Comparison of ENCODE assay signal across 20 cellular contexts in the genomic region with DNA sequence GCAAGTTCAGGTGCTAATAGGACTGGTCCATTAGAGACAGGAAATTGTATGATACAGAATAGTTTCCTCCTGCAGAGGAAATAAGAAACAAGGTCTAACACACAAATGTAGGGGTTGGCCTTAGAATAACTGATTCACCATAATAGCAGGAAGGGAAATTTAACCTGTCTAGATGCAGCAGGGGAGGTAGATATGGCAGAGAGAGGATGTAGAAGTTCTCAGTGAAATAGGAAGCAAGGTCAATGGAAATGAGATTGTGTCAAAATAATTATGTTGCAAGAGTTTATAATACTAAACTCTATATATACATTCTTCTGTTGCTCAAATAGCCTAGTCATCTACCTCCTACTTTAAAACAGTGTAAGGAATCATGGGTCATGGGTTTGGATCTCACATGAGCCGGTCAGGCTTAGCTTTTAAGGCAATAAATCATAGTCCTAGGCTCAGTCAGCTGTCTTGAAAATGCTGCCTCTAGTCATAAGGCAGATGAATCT. TPM values are rescaled to one million over a fixed set of nuclear protein-coding genes. Genes with fewer than 3 reads are reported as not detected.
DNase-seq lines count a peak whose midpoint lies in the region; ATAC-seq and TF ChIP-seq lines count a peak whose summit lies in the region.
"Had no signal": no experiment of that assay in that cellular context is flagged by ENCODE, and none has a peak within 500 bp of the region (broad histone marks: within the 10 kb centered on the region; RNA-seq: fewer than 3 reads in every experiment).

No MANE protein-coding gene starts in this region.

- no peak overlapping the region for H3K4me3 Mint-ChIP-seq in activated CD8-positive, alpha-beta memory T cell treated with anti-CD3 and anti-CD28 coated beads, Interleukin-2, amount 10 ng/mL, durations not matched to agents 7 days and 5 days

- H3K27ac Mint-ChIP-seq in activated CD8-positive, alpha-beta memory T cell treated with anti-CD3 and anti-CD28 coated beads, Interleukin-2, amount 10 ng/mL, durations not matched to agents 7 days and 5 days, result no peak overlapping the region

- peaks cover 37% of the 10 kb centered on the region for H3K4me1 Mint-ChIP-seq in activated CD8-positive, alpha-beta memory T cell treated with anti-CD3 and anti-CD28 coated beads, Interleukin-2, amount 10 ng/mL, durations not matched to agents 7 days and 5 days

- CTCF ChIA-PET in activated CD8-positive, alpha-beta memory T cell treated with anti-CD3 and anti-CD28 coated beads, Interleukin-2, amount 10 ng/mL, durations not matched to agents 7 days and 5 days (lab: Charles Lee), result interaction anchor here (1.5 kb wide), 1 partner anchor 12 kb away, joined by 3 read pairs; no protein-coding TSS in a partner anchor

- H3K4me1 ChIP-seq in upper lobe of left lung (peaks cover 0 to 24% (median 12%) of the 10 kb centered on the region in 4 donors), colonic mucosa (no peaks in the 10 kb centered on the region)
- H3K4me1 ChIP-seq: ascending aorta, parathyroid adenoma had no signal

- TF ChIP-seq POLR2A in upper lobe of left lung (IDR thresholded peaks at IDR 0.05), result no peak

- intact Hi-C loops in colonic mucosa (cut with DNase I), result no loop called here

- H3K9me3 ChIP-seq in upper lobe of left lung (no peaks in the 10 kb centered on the region), colonic mucosa (no peaks in the 10 kb centered on the region)
- H3K9me3 ChIP-seq: ascending aorta, MG63 had no signal

- H3K27me3 ChIP-seq in upper lobe of left lung (no peaks in the 10 kb centered on the region), colonic mucosa (no peaks in the 10 kb centered on the region)
- H3K27me3 ChIP-seq: ascending aorta, hepatocyte, MG63 had no signal

- H3K27me3 Mint-ChIP-seq in activated CD8-positive, alpha-beta memory T cell treated with anti-CD3 and anti-CD28 coated beads, Interleukin-2, amount 10 ng/mL, durations not matched to agents 7 days and 5 days, result no peaks in the 10 kb centered on the region

- TF ChIP-seq EP300 in upper lobe of left lung (IDR thresholded peaks at IDR 0.05), result peak in 1 of 4 donors; percentile 50

- WGBS in upper lobe of left lung, 2 donors, result 42 to 55% methylated on average over 1 of the region's 1 CpG

- ATAC-seq in activated CD8-positive, alpha-beta memory T cell treated with anti-CD3 and anti-CD28 coated beads, Interleukin-2, amount 10 ng/mL, durations not matched to agents 7 days and 5 days, result peak; percentile 58
- ATAC-seq in upper lobe of left lung (ENCODE audit: low FRiP score in 2 of 2), result peak in 1 of 2 donors; percentile 64
- ATAC-seq in GM18909 (IDR thresholded peaks at IDR 0.05; ENCODE audit: poor library complexity, unreplicated experiment), result no peak

- H3K9me3 Mint-ChIP-seq in activated CD8-positive, alpha-beta memory T cell treated with anti-CD3 and anti-CD28 coated beads, Interleukin-2, amount 10 ng/mL, durations not matched to agents 7 days and 5 days (ENCODE audit: low read depth), result peaks cover 2% of the 10 kb centered on the region

- H3K36me3 Mint-ChIP-seq in activated CD8-positive, alpha-beta memory T cell treated with anti-CD3 and anti-CD28 coated beads, Interleukin-2, amount 10 ng/mL, durations not matched to agents 7 days and 5 days, result peaks cover 5% of the 10 kb centered on the region

- TF ChIP-seq CTCF in fibroblast of mammary gland (conservative IDR thresholded peaks at IDR 0.05; ENCODE audit: control insufficient read depth, insufficient read depth, low read depth, low read length) (no peak), upper lobe of left lung (IDR thresholded peaks at IDR 0.05) (no peak), colonic mucosa (IDR thresholded peaks at IDR 0.05) (no peak)

- H3K4me3 ChIP-seq in fibroblast of mammary gland (ENCODE audit: control insufficient read depth, low read depth, low read length) (no peak overlapping the region), upper lobe of left lung (no peak overlapping the region), colonic mucosa (no peak overlapping the region)
- H3K4me3 ChIP-seq: ascending aorta, coronary artery, hepatocyte, MG63, smooth muscle cell had no signal

- H3K36me3 ChIP-seq in upper lobe of left lung, result no peaks in the 10 kb centered on the region
- H3K36me3 ChIP-seq in colonic mucosa, result no peaks in the 10 kb centered on the region
- H3K36me3 ChIP-seq: ascending aorta, MG63 had no signal

- H3K27ac ChIP-seq in upper lobe of left lung (peak overlapping the region in 3 of 4 donors; percentile 18 to 73 (median 69)), colonic mucosa (no peak overlapping the region)
- H3K27ac ChIP-seq: ascending aorta, coronary artery, hepatocyte, parathyroid adenoma had no signal

- no peak for DNase-seq in activated CD8-positive, alpha-beta memory T cell treated with anti-CD3 and anti-CD28 coated beads, Interleukin-2, amount 10 ng/mL, durations not matched to agents 7 days and 5 days
- no peak for DNase-seq in activated CD8-positive, alpha-beta memory T cell treated with anti-CD3 and anti-CD28 coated beads for 24 hours
- peak; percentile 95 for DNase-seq in NOMO-1 treated with DMSO at 0.1 percent for 48 hours (lab: John Stamatoyannopoulos, UW; ENCODE audit: unreplicated experiment)
- DNase-seq in fibroblast of mammary gland (ENCODE audit: low read depth), result peak; percentile 30
- no peak for DNase-seq in upper lobe of left lung
- no peak for DNase-seq in colonic mucosa
- DNase-seq in OCI-M1 (lab: John Stamatoyannopoulos, UW), result no peak
- DNase-seq: activated CD4-positive, alpha-beta T cell treated with anti-CD3 and anti-CD28 coated beads for 4 hours; activated T-cell treated with anti-CD3 and anti-CD28 coated beads, Interleukin-2, amount 50 U/mL, for 48 hours; Calu3; left cardiac atrium; MG63; NCI-H774; T-helper 9 cell had no signal

- no peak overlapping the region for H3K9ac ChIP-seq in colonic mucosa (ENCODE audit: low read depth in 2 of 2, low read length in 2 of 2)
- H3K9ac ChIP-seq: parathyroid adenoma had no signal

RNA-seq across cellular contexts. Expression of a gene that starts 17.0 kb away (rescaled TPM):
- total RNA-seq in activated CD8-positive, alpha-beta memory T cell treated with anti-CD3 and anti-CD28 coated beads, Interleukin-2, amount 10 ng/mL, durations not matched to agents 7 days and 5 days, result 10 to 100 TPM; 12.0 to 13.8 TPM
- total RNA-seq in upper lobe of left lung (10 to 100 TPM; 11.5 to 81.9 (median 43.7) TPM), colonic mucosa (1 to 10 TPM in 1 of 2 donors, under 1 TPM in 1; 0.86 to 1.5 TPM)
- total RNA-seq: ascending aorta, Calu3 had no signal

RNA-seq across cellular contexts. Expression of a gene that starts 57.2 kb away (rescaled TPM):
- 10 to 100 TPM; 17.0 to 22.1 TPM for total RNA-seq in activated CD8-positive, alpha-beta memory T cell treated with anti-CD3 and anti-CD28 coated beads, Interleukin-2, amount 10 ng/mL, durations not matched to agents 7 days and 5 days
- total RNA-seq in upper lobe of left lung (10 to 100 TPM; 15.0 to 60.8 (median 33.8) TPM), colonic mucosa (10 to 100 TPM; 24.6 to 25.9 TPM)

Comparison
In these comparisons a context has a peak if more than half of its experiments do, and no peak if none do; other contexts are left out.
1. DNase-seq: peak in NOMO-1 treated with DMSO at 0.1 percent for 48 hours (single experiment) and fibroblast of mammary gland (single experiment); none in activated CD8-positive, alpha-beta memory T cell treated with anti-CD3 and anti-CD28 coated beads, Interleukin-2, amount 10 ng/mL, durations not matched to agents 7 days and 5 days (single experiment), activated CD8-positive, alpha-beta memory T cell treated with anti-CD3 and anti-CD28 coated beads for 24 hours (single experiment), upper lobe of left lung (0 of 2), colonic mucosa (single experiment) and OCI-M1 (single experiment).
2. RNA of a gene that starts 17.0 kb away (total RNA-seq): 11.5 to 81.9 TPM in upper lobe of left lung and 12.0 to 13.8 TPM in activated CD8-positive, alpha-beta memory T cell treated with anti-CD3 and anti-CD28 coated beads, Interleukin-2, amount 10 ng/mL, durations not matched to agents 7 days and 5 days; 0.86 to 1.5 TPM in colonic mucosa; every median in the first group is over 4 times any median in the second.